15 cellular contexts compared by ENCODE assay signal in the genomic region with DNA sequence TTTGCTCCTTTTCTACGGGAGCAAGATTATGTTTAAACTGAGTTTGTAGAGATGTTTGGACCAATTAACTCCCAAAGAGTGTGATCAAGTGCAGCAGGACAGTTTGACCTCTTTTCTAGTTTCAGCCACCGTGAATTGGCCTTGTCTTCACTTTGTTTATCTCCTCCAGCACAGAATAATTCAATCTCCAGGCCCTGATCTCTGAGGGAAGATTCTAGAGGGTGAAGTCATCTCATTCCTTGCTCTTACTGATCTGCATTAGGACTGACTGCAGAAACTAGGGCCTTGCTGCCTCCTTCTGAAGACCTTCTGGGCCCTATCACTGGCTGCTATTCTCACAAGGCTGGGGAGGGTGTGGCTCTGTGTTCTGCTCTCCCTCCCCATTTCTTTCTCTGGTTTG. TPM values are rescaled to one million over a fixed set of nuclear protein-coding genes. Genes with fewer than 3 reads are reported as not detected.
DNase-seq lines count a peak whose midpoint lies in the region; ATAC-seq and TF ChIP-seq lines count a peak whose summit lies in the region.
"Had no signal": no experiment of that assay in that cellular context is flagged by ENCODE, and none has a peak within 500 bp of the region (broad histone marks: within the 10 kb centered on the region; RNA-seq: fewer than 3 reads in every experiment).

No MANE protein-coding gene starts in this region.

- no peak for TF ChIP-seq EP300 in upper lobe of left lung (IDR thresholded peaks at IDR 0.05)

- ATAC-seq in natural killer cell (no peak), HG03139 (IDR thresholded peaks at IDR 0.05; ENCODE audit: unreplicated experiment) (no peak), omental fat pad (ENCODE audit: low FRiP score) (no peak), upper lobe of left lung (ENCODE audit: low FRiP score in 2 of 2) (no peak)
- ATAC-seq in natural killer cell treated with Interleukin-12 subunit alpha and Interleukin-12 subunit beta and Interleukin-15 and Interleukin-18, amount 100 ng/mL, for 72 hours, result no peak
- ATAC-seq: HCT116 had no signal

- H3K27me3 Mint-ChIP-seq in natural killer cell (ENCODE audit: low read depth in 2 of 2), result no peaks in the 10 kb centered on the region
- H3K27me3 Mint-ChIP-seq in natural killer cell treated with Interleukin-12 subunit alpha and Interleukin-12 subunit beta and Interleukin-15 and Interleukin-18, amount 100 ng/mL, for 72 hours, result no peaks in the 10 kb centered on the region
- H3K27me3 Mint-ChIP-seq: CD4-positive, CD25-positive, alpha-beta regulatory T cell had no signal

- no peaks in the 10 kb centered on the region for H3K27me3 ChIP-seq in upper lobe of left lung
- H3K27me3 ChIP-seq in smooth muscle cell (ENCODE audit: low read depth), result no peaks in the 10 kb centered on the region

- peaks cover 12% of the 10 kb centered on the region for H4K20me1 ChIP-seq in smooth muscle cell (ENCODE audit: low read depth)

- no peak overlapping the region for H3K4me3 ChIP-seq in upper lobe of left lung
- no peak overlapping the region for H3K4me3 ChIP-seq in smooth muscle cell

- H3K9ac ChIP-seq in smooth muscle cell (ENCODE audit: low read depth), result no peak overlapping the region

- H3K9me3 ChIP-seq in upper lobe of left lung (no peaks in the 10 kb centered on the region), smooth muscle cell (replicated peaks; ENCODE audit: low read depth) (no peaks in the 10 kb centered on the region)

- TF ChIP-seq CTCF in natural killer cell (IDR thresholded peaks at IDR 0.05) (no peak), omental fat pad (IDR thresholded peaks at IDR 0.05) (no peak), upper lobe of left lung (IDR thresholded peaks at IDR 0.05) (no peak), smooth muscle cell (IDR thresholded peaks at IDR 0.05; ENCODE audit: borderline replicate concordance, insufficient read depth, poor library complexity, severe bottlenecking) (no peak)

- H3K4me3 Mint-ChIP-seq in natural killer cell, result no peak overlapping the region
- H3K4me3 Mint-ChIP-seq in natural killer cell treated with Interleukin-12 subunit alpha and Interleukin-12 subunit beta and Interleukin-15 and Interleukin-18, amount 100 ng/mL, for 72 hours, result no peak overlapping the region
- H3K4me3 Mint-ChIP-seq: CD4-positive, CD25-positive, alpha-beta regulatory T cell had no signal

- 71 to 87% methylated on average over 2 of the region's 2 CpGs for WGBS in upper lobe of left lung, 2 donors
- 61% methylated on average over 2 of the region's 2 CpGs for WGBS in smooth muscle cell (ENCODE audit: low lambda C conversion rate)

- no peak for TF ChIP-seq POLR2A in upper lobe of left lung (IDR thresholded peaks at IDR 0.05)

- peaks cover 7% of the 10 kb centered on the region for H3F3A ChIP-seq in smooth muscle cell (ENCODE audit: low read depth)

- no peaks in the 10 kb centered on the region for H3K9me3 Mint-ChIP-seq in natural killer cell
- no peaks in the 10 kb centered on the region for H3K9me3 Mint-ChIP-seq in natural killer cell treated with Interleukin-12 subunit alpha and Interleukin-12 subunit beta and Interleukin-15 and Interleukin-18, amount 100 ng/mL, for 72 hours
- H3K9me3 Mint-ChIP-seq: CD4-positive, CD25-positive, alpha-beta regulatory T cell had no signal

- no peaks in the 10 kb centered on the region for H3K36me3 Mint-ChIP-seq in natural killer cell
- peaks cover under 1% of the 10 kb centered on the region for H3K36me3 Mint-ChIP-seq in natural killer cell treated with Interleukin-12 subunit alpha and Interleukin-12 subunit beta and Interleukin-15 and Interleukin-18, amount 100 ng/mL, for 72 hours

- intact Hi-C loops in natural killer cell (cut with micrococcal nuclease), result no loop called here

- no peak overlapping the region for H2AFZ ChIP-seq in smooth muscle cell (ENCODE audit: low read depth)

- H3K4me1 Mint-ChIP-seq in natural killer cell, result peaks cover 63 to 64% of the 10 kb centered on the region in 2 donors
- H3K4me1 Mint-ChIP-seq in natural killer cell treated with Interleukin-12 subunit alpha and Interleukin-12 subunit beta and Interleukin-15 and Interleukin-18, amount 100 ng/mL, for 72 hours (ENCODE audit: low read depth in 2 of 2), result peaks cover 37 to 51% of the 10 kb centered on the region in 2 donors

- H3K4me2 ChIP-seq in smooth muscle cell, result no peak overlapping the region

- H3K4me1 ChIP-seq in upper lobe of left lung (no peaks in the 10 kb centered on the region), smooth muscle cell (ENCODE audit: low read depth) (no peaks in the 10 kb centered on the region)

- DNase-seq in natural killer cell, result no peak
- no peak for DNase-seq in natural killer cell treated with Interleukin-12 subunit alpha and Interleukin-12 subunit beta and Interleukin-15 and Interleukin-18, amount 100 ng/mL, for 72 hours (ENCODE audit: low spot score)
- DNase-seq in amniotic epithelial cell (ENCODE audit: low read depth), result peak; percentile 36
- peak; percentile 19 for DNase-seq in kidney tubule cell (ENCODE audit: low spot score)
- no peak for DNase-seq in omental fat pad (ENCODE audit: low spot score)
- no peak for DNase-seq in upper lobe of left lung
- no peak for DNase-seq in smooth muscle cell (lab: John Stamatoyannopoulos, UW; ENCODE audit: unreplicated experiment)
- DNase-seq: AML-193; CD4-positive, CD25-positive, alpha-beta regulatory T cell; DMS53; NCI-H1436; NCI-H2081; NCI-H510A treated with DMSO at 0.1 percent for 48 hours had no signal

- H3K36me3 ChIP-seq in upper lobe of left lung (no peaks in the 10 kb centered on the region), smooth muscle cell (ENCODE audit: low read depth) (no peaks in the 10 kb centered on the region)

- no peak overlapping the region for H3K27ac ChIP-seq in upper lobe of left lung
- H3K27ac ChIP-seq in smooth muscle cell (ENCODE audit: low read depth), result no peak overlapping the region

- H3K27ac Mint-ChIP-seq in natural killer cell, result peak overlapping the region; percentile 39 to 55
- peak overlapping the region in 1 of 2 donors; percentile 83 for H3K27ac Mint-ChIP-seq in natural killer cell treated with Interleukin-12 subunit alpha and Interleukin-12 subunit beta and Interleukin-15 and Interleukin-18, amount 100 ng/mL, for 72 hours
- H3K27ac Mint-ChIP-seq: CD4-positive, CD25-positive, alpha-beta regulatory T cell had no signal

- peaks cover 28% of the 10 kb centered on the region for H3K79me2 ChIP-seq in smooth muscle cell (ENCODE audit: low read depth)

RNA-seq across cellular contexts. Expression of gene C12orf75, which starts 29.3 kb away (rescaled TPM):
- total RNA-seq in natural killer cell, result 100 to 1,000 TPM; 121 to 131 (median 128) TPM
- total RNA-seq in natural killer cell treated with Interleukin-12 subunit alpha and Interleukin-12 subunit beta and Interleukin-15 and Interleukin-18, amount 100 ng/mL, for 72 hours, result 100 to 1,000 TPM in 1 of 2 donors, 10 to 100 TPM in 1; 65.5 to 159 TPM
- 1 to 10 TPM; 3.5 to 7.0 (median 3.8) TPM for total RNA-seq in omental fat pad
- total RNA-seq in upper lobe of left lung, result 10 to 100 TPM in 2 of 6 donors, 1 to 10 TPM in 4; 1.0 to 15.0 (median 6.2) TPM
- 201 and 236 TPM in 2 replicates for total RNA-seq in smooth muscle cell
- 261 and 309 TPM in 2 replicates for polyA plus RNA-seq in smooth muscle cell

Comparison
In these comparisons a context has a peak if more than half of its experiments do, and no peak if none do; other contexts are left out.
1. DNase-seq: peak in amniotic epithelial cell (single experiment) and kidney tubule cell (single experiment); none in natural killer cell (single experiment), natural killer cell treated with Interleukin-12 subunit alpha and Interleukin-12 subunit beta and Interleukin-15 and Interleukin-18, amount 100 ng/mL, for 72 hours (single experiment), omental fat pad (single experiment), upper lobe of left lung (0 of 2) and smooth muscle cell (single experiment).
2. RNA of gene C12orf75, which starts 29.3 kb away (total RNA-seq): 201 to 236 TPM in smooth muscle cell, 65.5 to 159 TPM in natural killer cell treated with Interleukin-12 subunit alpha and Interleukin-12 subunit beta and Interleukin-15 and Interleukin-18, amount 100 ng/mL, for 72 hours and 121 to 131 TPM in natural killer cell; 1.0 to 15.0 TPM in upper lobe of left lung and 3.5 to 7.0 TPM in omental fat pad; every median in the first group is over 4 times any median in the second.